Comparison of ENCODE assay signal across 19 cellular contexts in genomic region chr10:128873408-128873807, GRCh38.
DNase-seq lines count a peak whose midpoint lies in the region; ATAC-seq, FAIRE-seq and TF ChIP-seq lines count a peak whose summit lies in the region.
"Had no signal": no experiment of that assay in that cellular context is flagged by ENCODE, and none has a peak within 500 bp of the region (broad histone marks: within the 10 kb centered on the region; RNA-seq: fewer than 3 reads in every experiment).

No MANE protein-coding gene starts in this region.

- H4K8ac ChIP-seq in H1 (ENCODE audit: extremely low read depth, insufficient read depth, low read length) = no peak overlapping the region

- CTCF ChIA-PET in H1 (lab: Charles Lee; ENCODE audit: partially characterized antibody) = no interaction called here

- no peaks in the 10 kb centered on the region for H3K4me1 ChIP-seq in H1 (replicated peaks in 1 of 4; ENCODE audit: control insufficient read depth in 3 of 4, insufficient read depth in 4 of 4, low read length in 3 of 4)

- no peak overlapping the region for H4K5ac ChIP-seq in H1 (ENCODE audit: insufficient read length, low read depth, low read length)

- no peak overlapping the region for H3K23ac ChIP-seq in H1 (ENCODE audit: insufficient read length)

- no peak overlapping the region for H3K4ac ChIP-seq in H1 (replicated peaks; ENCODE audit: insufficient read length, low read depth, low read length)

- TF ChIP-seq CTCF in H1 (IDR thresholded peaks at IDR 0.05; ENCODE audit: control extremely low read depth in 1 of 3, insufficient read depth in 1 of 3, low read depth in 1 of 3, low read length in 3 of 3) = no peak
- TF ChIP-seq CTCF in omental fat pad (IDR thresholded peaks at IDR 0.05) = no peak

- H3K36me3 Mint-ChIP-seq in effector memory CD8-positive, alpha-beta T cell (ENCODE audit: insufficient read depth) = no peaks in the 10 kb centered on the region
- H3K36me3 Mint-ChIP-seq: CD4-positive, alpha-beta memory T cell had no signal

- FAIRE-seq in H1 (lab: Jason Lieb, UNC) = no peak
- FAIRE-seq in islet of Langerhans (lab: Jason Lieb, UNC) = peak; percentile 13
- FAIRE-seq: GM12891, GM19239 had no signal

- no peak overlapping the region for H2AK5ac ChIP-seq in H1 (ENCODE audit: low read depth, low read length)

- no peak for TF ChIP-seq POLR2A in H1 (IDR thresholded peaks at IDR 0.05; ENCODE audit: control extremely low read depth in 1 of 2, low read depth in 2 of 2, low read length in 2 of 2)

- no peaks in the 10 kb centered on the region for H3K36me3 ChIP-seq in SK-N-MC (ENCODE audit: insufficient read depth, low read length)
- no peaks in the 10 kb centered on the region for H3K36me3 ChIP-seq in H1 (ENCODE audit: control insufficient read depth in 2 of 4, insufficient read depth in 4 of 4, low read length in 3 of 4)

- H3K79me2 ChIP-seq in H1 (ENCODE audit: control insufficient read depth in 1 of 2, insufficient read depth in 2 of 2, low read length in 2 of 2) = no peaks in the 10 kb centered on the region

- 89% methylated on average over 6 of the region's 6 CpGs; no CpG with 5 or more reads in 1 of the 2 experiments for WGBS in H1 (ENCODE audit: extremely low coverage in 1 of 2, insufficient coverage in 1 of 2, insufficient read length in 1 of 2, insufficient replicate concordance in 2 of 2, low coverage in 1 of 2, low lambda C conversion rate in 2 of 2, missing lambda C conversion rate in 1 of 2), 2 experiments

- H2BK12ac ChIP-seq in H1 (ENCODE audit: low read depth, low read length) = no peak overlapping the region

- H3K14ac ChIP-seq in H1 (ENCODE audit: insufficient read length) = no peak overlapping the region

- H3K27ac Mint-ChIP-seq in effector memory CD8-positive, alpha-beta T cell = no peak overlapping the region
- H3K27ac Mint-ChIP-seq: CD4-positive, alpha-beta memory T cell; H9 had no signal

- peak overlapping the region; percentile 3 for H3K56ac ChIP-seq in H1 (replicated peaks; ENCODE audit: insufficient read length, low read depth, low read length)

- no peaks in the 10 kb centered on the region for H3K27me3 ChIP-seq in H1 (replicated peaks in 1 of 4; ENCODE audit: control insufficient read depth in 3 of 4, extremely low read depth in 1 of 4, insufficient read depth in 3 of 4, low read length in 3 of 4)

- no peaks in the 10 kb centered on the region for H4K20me1 ChIP-seq in H1 (replicated peaks in 1 of 2; ENCODE audit: control insufficient read depth in 1 of 2, insufficient read depth in 2 of 2, low read length in 2 of 2)

- peak overlapping the region; percentile 32 for H3K9ac ChIP-seq in SK-N-MC (ENCODE audit: insufficient read length)
- no peak overlapping the region for H3K9ac ChIP-seq in H1 (replicated peaks in 1 of 4; ENCODE audit: extremely low read depth in 1 of 4, low read depth in 3 of 4, low read length in 3 of 4)
- H3K9ac ChIP-seq: GM23248 had no signal

- H2BK15ac ChIP-seq in H1 (ENCODE audit: low read length) = no peak overlapping the region

- H3K4me2 ChIP-seq in H1 (ENCODE audit: insufficient read depth in 1 of 2, low read depth in 2 of 2, low read length in 2 of 2) = no peak overlapping the region

- H3K9me3 ChIP-seq in SK-N-MC (ENCODE audit: low read depth, low read length) (no peaks in the 10 kb centered on the region), H1 (ENCODE audit: insufficient read depth in 2 of 2, low read depth in 1 of 2, low read length in 1 of 2) (no peaks in the 10 kb centered on the region)

- peak; percentile 14 for DNase-seq in SK-N-MC (ENCODE audit: low read depth, low spot score)
- DNase-seq in H1 (ENCODE audit: low read depth in 1 of 2, low spot score in 2 of 2) = no peak
- no peak for DNase-seq in omental fat pad (ENCODE audit: low spot score)
- DNase-seq in SHP77 treated with DMSO at 0.1 percent for 48 hours (lab: John Stamatoyannopoulos, UW) = no peak
- no peak for DNase-seq in effector memory CD8-positive, alpha-beta T cell
- no peak for DNase-seq in NCI-H187 (lab: John Stamatoyannopoulos, UW)
- DNase-seq: C1 segment of cervical spinal cord; Calu3; CD4-positive, alpha-beta memory T cell; COR-L47; DMS53; DMS79 treated with DMSO at 0.1 percent for 48 hours; GF-D8; GM23248; H9 had no signal

- POLR2A ChIA-PET in H1 (lab: Charles Lee; ENCODE audit: partially characterized antibody) = no interaction called here

- H3K18ac ChIP-seq in H1 (ENCODE audit: extremely low read depth, low read length) = no peak overlapping the region

- H2BK20ac ChIP-seq in H1 (ENCODE audit: low read length) = no peak overlapping the region

- H3K9me3 Mint-ChIP-seq in effector memory CD8-positive, alpha-beta T cell = peaks cover 0 to 12% of the 10 kb centered on the region in 2 donors
- H3K9me3 Mint-ChIP-seq: CD4-positive, alpha-beta memory T cell; H9 had no signal

- H3K4me3 Mint-ChIP-seq in effector memory CD8-positive, alpha-beta T cell = no peak overlapping the region
- H3K4me3 Mint-ChIP-seq: CD4-positive, alpha-beta memory T cell; H9 had no signal

- no peak overlapping the region for H2BK5ac ChIP-seq in H1 (ENCODE audit: low read depth, low read length)

- no peaks in the 10 kb centered on the region for H3K23me2 ChIP-seq in H1 (ENCODE audit: low read depth, low read length)

- H3K27ac ChIP-seq in SK-N-MC (peak overlapping the region; percentile 73), H1 (ENCODE audit: low read depth, low read length) (no peak overlapping the region)
- H3K27ac ChIP-seq: GM23248 had no signal

- ATAC-seq in omental fat pad (ENCODE audit: low FRiP score) = peak; percentile 30
- no peak for ATAC-seq in effector memory CD8-positive, alpha-beta T cell (replicated peaks)
- ATAC-seq: HCT116 had no signal

- no peak overlapping the region for H2AFZ ChIP-seq in H1 (ENCODE audit: low read length)
- H2AFZ ChIP-seq: GM23248 had no signal

- no peak for TF ChIP-seq EP300 in H1 (IDR thresholded peaks at IDR 0.05; ENCODE audit: borderline replicate concordance in 1 of 2, low read depth in 2 of 2, low read length in 2 of 2)

- H3K79me1 ChIP-seq in H1 (ENCODE audit: low read depth, low read length) = no peaks in the 10 kb centered on the region

- TF ChIP-seq RAD21 in H1 (IDR thresholded peaks at IDR 0.05 in 1 of 2, conservative IDR thresholded peaks at IDR 0.05 in 1 of 2; ENCODE audit: low read depth in 2 of 2, low read length in 2 of 2) = no peak

- peaks cover 4 to 16% of the 10 kb centered on the region in 2 donors for H3K27me3 Mint-ChIP-seq in effector memory CD8-positive, alpha-beta T cell

- no peak overlapping the region for H2BK120ac ChIP-seq in H1 (replicated peaks; ENCODE audit: low read depth, low read length)

- H4K91ac ChIP-seq in H1 (replicated peaks; ENCODE audit: insufficient read length, low read length) = no peak overlapping the region

- H3K4me3 ChIP-seq in SK-N-MC = peak overlapping the region; percentile 33
- no peak overlapping the region for H3K4me3 ChIP-seq in H1 (ENCODE audit: extremely low read depth in 1 of 4, insufficient read depth in 2 of 4, low read depth in 3 of 4, low read length in 4 of 4)
- H3K4me3 ChIP-seq: GM23248 had no signal

- H3K4me1 Mint-ChIP-seq in effector memory CD8-positive, alpha-beta T cell (ENCODE audit: low read depth in 2 of 2) = no peaks in the 10 kb centered on the region
- H3K4me1 Mint-ChIP-seq: CD4-positive, alpha-beta memory T cell had no signal

TF ChIP-seq in H1, 55 proteins besides CTCF, POLR2A, EP300 and RAD21:
- TF ChIP-seq HDAC2 (IDR thresholded peaks at IDR 0.05; ENCODE audit: borderline replicate concordance in 1 of 2, low read depth in 2 of 2, low read length in 2 of 2) = no peak
- no peak for TF ChIP-seq TAF7 (optimal IDR thresholded peaks at IDR 0.05; ENCODE audit: borderline replicate concordance, low read depth, low read length)
- no peak for TF ChIP-seq CHD2 (IDR thresholded peaks at IDR 0.05; ENCODE audit: low read length)
- no peak for TF ChIP-seq FOSL1 (IDR thresholded peaks at IDR 0.05; ENCODE audit: insufficient read depth, low read depth, low read length)
- TF ChIP-seq SAP30 (IDR thresholded peaks at IDR 0.05; ENCODE audit: insufficient read depth, insufficient replicate concordance, low read length) = no peak
- no peak for TF ChIP-seq POLR2AphosphoS5 (IDR thresholded peaks at IDR 0.05; ENCODE audit: low read depth, low read length)
- TF ChIP-seq SP1 (IDR thresholded peaks at IDR 0.05; ENCODE audit: low read depth, low read length) = no peak
- TF ChIP-seq ATF2 (IDR thresholded peaks at IDR 0.05; ENCODE audit: low read length) = no peak
- TF ChIP-seq KDM5A (IDR thresholded peaks at IDR 0.05; ENCODE audit: low read length) = no peak
- TF ChIP-seq PHF8 (conservative IDR thresholded peaks at IDR 0.05; ENCODE audit: low read depth, low read length) = no peak
- TF ChIP-seq YY1 (IDR thresholded peaks at IDR 0.05; ENCODE audit: low read depth, low read length) = no peak
- no peak for TF ChIP-seq SIRT6 (IDR thresholded peaks at IDR 0.05; ENCODE audit: low read length)
- TF ChIP-seq JUND (IDR thresholded peaks at IDR 0.05; ENCODE audit: low read length) = no peak
- TF ChIP-seq RNF2 (IDR thresholded peaks at IDR 0.05; ENCODE audit: borderline replicate concordance, low read depth, low read length, missing control alignments, poor library complexity, severe bottlenecking) = no peak
- TF ChIP-seq SP4 (IDR thresholded peaks at IDR 0.05; ENCODE audit: low read length) = no peak
- no peak for TF ChIP-seq ZNF274 (IDR thresholded peaks at IDR 0.05; ENCODE audit: borderline replicate concordance, extremely low read depth, low read length)
